In genomic region chr18:51537487-51537886, GRCh38 we compare ENCODE assay signal across 9 cellular contexts.
DNase-seq lines count a peak whose midpoint lies in the region; ATAC-seq lines count a peak whose summit lies in the region.
"Had no signal": no experiment of that assay in that cellular context is flagged by ENCODE, and none has a peak within 500 bp of the region (broad histone marks: within the 10 kb centered on the region; RNA-seq: fewer than 3 reads in every experiment).

No MANE protein-coding gene starts in this region.

- no peaks in the 10 kb centered on the region for H3K4me1 Mint-ChIP-seq in activated CD8-positive, alpha-beta memory T cell treated with anti-CD3 and anti-CD28 coated beads, Interleukin-2, amount 10 ng/mL, durations not matched to agents 7 days and 5 days

- peak; percentile 42 for DNase-seq in activated CD8-positive, alpha-beta memory T cell treated with anti-CD3 and anti-CD28 coated beads, Interleukin-2, amount 10 ng/mL, durations not matched to agents 7 days and 5 days
- DNase-seq in activated CD8-positive, alpha-beta memory T cell treated with anti-CD3 and anti-CD28 coated beads, Interleukin-2, amount 50 U/mL, for 48 hours = no peak
- DNase-seq in RKO (ENCODE audit: low spot score) (peak; percentile 74), germinal center (ENCODE audit: low spot score) (peak; percentile 5), retina (peak; percentile 11), DMS114 treated with DMSO at 0.1 percent for 48 hours (lab: John Stamatoyannopoulos, UW; ENCODE audit: unreplicated experiment) (no peak)
- no peak for DNase-seq in stimulated activated naive CD8-positive, alpha-beta T cell treated with anti-CD3 and anti-CD28 coated beads, Interleukin-15, Interleukin-2, amounts not matched to agents 100 U/mL and 50 U/mL, for 24 hours

- H3K27ac Mint-ChIP-seq in activated CD8-positive, alpha-beta memory T cell treated with anti-CD3 and anti-CD28 coated beads, Interleukin-2, amount 10 ng/mL, durations not matched to agents 7 days and 5 days = no peak overlapping the region
- H3K27ac Mint-ChIP-seq: CD8-positive, alpha-beta T cell had no signal

- ATAC-seq in activated CD8-positive, alpha-beta memory T cell treated with anti-CD3 and anti-CD28 coated beads, Interleukin-2, amount 10 ng/mL, durations not matched to agents 7 days and 5 days = no peak
- ATAC-seq in HG03439 (IDR thresholded peaks at IDR 0.05; ENCODE audit: unreplicated experiment) = peak; percentile 80
- no peak for ATAC-seq in stimulated activated naive CD8-positive, alpha-beta T cell treated with anti-CD3 and anti-CD28 coated beads, Interleukin-15, Interleukin-2, amounts not matched to agents 100 U/mL and 50 U/mL, for 24 hours
- ATAC-seq: CD8-positive, alpha-beta T cell had no signal

- CTCF ChIA-PET in activated CD8-positive, alpha-beta memory T cell treated with anti-CD3 and anti-CD28 coated beads, Interleukin-2, amount 10 ng/mL, durations not matched to agents 7 days and 5 days (lab: Charles Lee) = no interaction called here

- H3K36me3 Mint-ChIP-seq in activated CD8-positive, alpha-beta memory T cell treated with anti-CD3 and anti-CD28 coated beads, Interleukin-2, amount 10 ng/mL, durations not matched to agents 7 days and 5 days = no peaks in the 10 kb centered on the region
- H3K36me3 Mint-ChIP-seq: CD8-positive, alpha-beta T cell had no signal

- peaks cover 3% of the 10 kb centered on the region for H3K27me3 Mint-ChIP-seq in activated CD8-positive, alpha-beta memory T cell treated with anti-CD3 and anti-CD28 coated beads, Interleukin-2, amount 10 ng/mL, durations not matched to agents 7 days and 5 days

- no peaks in the 10 kb centered on the region for H3K9me3 Mint-ChIP-seq in activated CD8-positive, alpha-beta memory T cell treated with anti-CD3 and anti-CD28 coated beads, Interleukin-2, amount 10 ng/mL, durations not matched to agents 7 days and 5 days (ENCODE audit: low read depth)
- H3K9me3 Mint-ChIP-seq: CD8-positive, alpha-beta T cell had no signal

- no peak overlapping the region for H3K4me3 Mint-ChIP-seq in activated CD8-positive, alpha-beta memory T cell treated with anti-CD3 and anti-CD28 coated beads, Interleukin-2, amount 10 ng/mL, durations not matched to agents 7 days and 5 days
- H3K4me3 Mint-ChIP-seq: CD8-positive, alpha-beta T cell had no signal

Comparison
In these comparisons a context has a peak if more than half of its experiments do, and no peak if none do; other contexts are left out.
1. DNase-seq: peak in activated CD8-positive, alpha-beta memory T cell treated with anti-CD3 and anti-CD28 coated beads, Interleukin-2, amount 10 ng/mL, durations not matched to agents 7 days and 5 days (single experiment), RKO (single experiment), germinal center (single experiment) and retina (single experiment); none in activated CD8-positive, alpha-beta memory T cell treated with anti-CD3 and anti-CD28 coated beads, Interleukin-2, amount 50 U/mL, for 48 hours (single experiment), DMS114 treated with DMSO at 0.1 percent for 48 hours (single experiment) and stimulated activated naive CD8-positive, alpha-beta T cell treated with anti-CD3 and anti-CD28 coated beads, Interleukin-15, Interleukin-2, amounts not matched to agents 100 U/mL and 50 U/mL, for 24 hours (single experiment).